In the genomic region with DNA sequence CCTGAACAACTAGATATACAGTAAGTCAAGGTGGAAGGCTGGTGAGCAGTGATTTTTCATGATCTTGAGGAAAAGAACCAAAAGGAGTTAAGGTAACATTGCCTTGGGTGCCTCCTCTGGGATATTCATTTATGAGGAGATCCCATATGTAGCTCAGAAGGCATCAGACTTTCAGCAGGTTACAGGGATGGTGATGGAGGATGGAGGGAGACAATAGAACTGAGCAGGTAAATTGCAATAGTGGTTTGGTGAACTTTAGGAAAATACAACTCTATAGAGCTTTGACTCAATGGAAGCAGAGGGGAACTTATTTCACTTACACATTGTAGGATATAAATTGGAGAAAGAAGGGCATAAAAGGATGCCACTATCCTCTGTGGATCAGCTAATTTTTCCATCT, we compare ENCODE assay signal across 27 cellular contexts.
"Had no signal": no experiment of that assay in that cellular context is flagged by ENCODE, and none has a peak within 500 bp of the region (broad histone marks: within the 10 kb centered on the region; RNA-seq: fewer than 3 reads in every experiment).

No MANE protein-coding gene starts in this region.

- ATAC-seq: natural killer cell; psoas muscle; right lobe of liver; stimulated activated memory B cell treated with anti-CD40 and anti-IgM and Interleukin-4, amounts not matched to agents 10 μg/mL and 1 μg/mL and 100 μg/mL, for 72 hours; stimulated activated naive CD8-positive, alpha-beta T cell treated with anti-CD3 and anti-CD28 coated beads, Interleukin-15, amount 100 ng/mL, for 72 hours had no signal

- H3K27ac ChIP-seq: left ventricle myocardium inferior, neural progenitor cell, neutrophil, parathyroid adenoma, psoas muscle, right lobe of liver, tibial nerve, vagina had no signal

- H3K27me3 Mint-ChIP-seq: naive B cell; stimulated activated memory B cell treated with anti-CD40 and anti-IgM and Interleukin-4, amounts not matched to agents 10 μg/mL and 1 μg/mL and 100 μg/mL, for 72 hours; stimulated activated naive CD8-positive, alpha-beta T cell treated with anti-CD3 and anti-CD28 coated beads, Interleukin-15, amount 100 ng/mL, for 72 hours; type B pancreatic cell had no signal

- H3K36me3 ChIP-seq: left ventricle myocardium inferior, neural progenitor cell, neutrophil, right lobe of liver, tibial nerve, vagina had no signal

- H3K4me3 ChIP-seq: left ventricle myocardium inferior, lung, neural progenitor cell, psoas muscle, right lobe of liver, smooth muscle cell, tibial nerve, vagina had no signal

- H3K27me3 ChIP-seq: neural progenitor cell, neutrophil, right lobe of liver, tibial nerve, vagina had no signal

- H3K4me1 ChIP-seq: left ventricle myocardium inferior, neural progenitor cell, parathyroid adenoma, psoas muscle, right lobe of liver, tibial nerve, vagina had no signal

- H3K36me3 Mint-ChIP-seq: natural killer cell; neural progenitor cell; stimulated activated memory B cell treated with anti-CD40 and anti-IgM and Interleukin-4, amounts not matched to agents 10 μg/mL and 1 μg/mL and 100 μg/mL, for 72 hours; type B pancreatic cell had no signal

- H3K9me3 ChIP-seq: neutrophil, psoas muscle, right lobe of liver, vagina had no signal

- DNase-seq: hypothalamus; islet precursor cell; left ventricle myocardium inferior; mesendoderm; naive B cell; natural killer cell; nephron progenitor cell; occipital lobe; psoas muscle; right lobe of liver; stimulated activated CD4-positive, alpha-beta T cell treated with anti-CD3 and anti-CD28 coated beads, Interleukin-1b, Interleukin-23, amount 100 ng/mL, for 48 hours; stimulated activated CD4-positive, alpha-beta T cell treated with anti-CD3 and anti-CD28 coated beads, Interleukin-2, amount 100 ng/mL, for 48 hours; stimulated activated CD4-positive, alpha-beta T cell treated with anti-CD3 and anti-CD28 coated beads, Interleukin-4, amount 100 ng/mL, for 4 hours; stimulated activated CD8-positive, alpha-beta memory T cell treated with anti-CD3 and anti-CD28 coated beads, Interleukin-4, amount 100 ng/mL, for 48 hours; stimulated activated naive CD4-positive, alpha-beta T cell treated with Interleukin-2 at 50 U/mL for 16 hours; stimulated activated naive CD8-positive, alpha-beta T cell treated with anti-CD3 and anti-CD28 coated beads, Interleukin-15, amount 100 ng/mL, for 72 hours; substantia nigra had no signal

- H3K4me3 Mint-ChIP-seq: mesothelial cell of epicardium; naive B cell; natural killer cell; nephron progenitor cell; neural progenitor cell; stimulated activated memory B cell treated with anti-CD40 and anti-IgM and Interleukin-4, amounts not matched to agents 10 μg/mL and 1 μg/mL and 100 μg/mL, for 72 hours; stimulated activated naive CD8-positive, alpha-beta T cell treated with anti-CD3 and anti-CD28 coated beads, Interleukin-15, amount 100 ng/mL, for 72 hours; type B pancreatic cell had no signal

- H3K4me1 Mint-ChIP-seq: mesothelial cell of epicardium; naive B cell; natural killer cell; nephron progenitor cell; stimulated activated memory B cell treated with anti-CD40 and anti-IgM and Interleukin-4, amounts not matched to agents 10 μg/mL and 1 μg/mL and 100 μg/mL, for 72 hours; stimulated activated naive CD8-positive, alpha-beta T cell treated with anti-CD3 and anti-CD28 coated beads, Interleukin-15, amount 100 ng/mL, for 72 hours had no signal

- H3K9ac ChIP-seq: neural progenitor cell, parathyroid adenoma had no signal

- H3K27ac Mint-ChIP-seq: mesothelial cell of epicardium; naive B cell; natural killer cell; nephron progenitor cell; neural progenitor cell; stimulated activated memory B cell treated with anti-CD40 and anti-IgM and Interleukin-4, amounts not matched to agents 10 μg/mL and 1 μg/mL and 100 μg/mL, for 72 hours; stimulated activated naive CD8-positive, alpha-beta T cell treated with anti-CD3 and anti-CD28 coated beads, Interleukin-15, amount 100 ng/mL, for 72 hours; type B pancreatic cell had no signal
